8 cellular contexts compared by ENCODE assay signal in genomic region chr16:58127033-58127556, GRCh38. TPM values are rescaled to one million over a fixed set of nuclear protein-coding genes. Genes with fewer than 3 reads are reported as not detected.
DNase-seq lines count a peak whose midpoint lies in the region; ATAC-seq and TF ChIP-seq lines count a peak whose summit lies in the region.

No MANE protein-coding gene starts in this region.

- CTCF ChIA-PET in activated CD4-positive, alpha-beta T cell treated with anti-CD3 and anti-CD28 coated beads for 36 hours (lab: Charles Lee): interaction anchor here (0.6 to 2.7 kb wide), 15 partner anchors 10 to 174 kb away, joined by 3 to 16 read pairs (median 3); no protein-coding TSS in a partner anchor
- CTCF ChIA-PET in activated naive CD4-positive, alpha-beta T cell treated with anti-CD3 and anti-CD28 coated beads, Interleukin-2, amount 10 ng/mL, durations not matched to agents 7 days and 5 days (lab: Charles Lee): interaction anchor here (1.0 to 4.4 kb wide), 7 partner anchors 8 to 228 kb away, joined by 3 to 30 read pairs (median 8); no protein-coding TSS in a partner anchor

- H3K4me1 Mint-ChIP-seq in activated CD4-positive, alpha-beta T cell treated with anti-CD3 and anti-CD28 coated beads for 36 hours: peaks cover 50% of the 10 kb centered on the region
- peaks cover 53% of the 10 kb centered on the region for H3K4me1 Mint-ChIP-seq in activated naive CD4-positive, alpha-beta T cell treated with anti-CD3 and anti-CD28 coated beads, Interleukin-2, amount 10 ng/mL, durations not matched to agents 7 days and 5 days

- peak; percentile 38 for DNase-seq in activated CD4-positive, alpha-beta T cell treated with anti-CD3 and anti-CD28 coated beads for 36 hours
- no peak for DNase-seq in activated CD4-positive, alpha-beta T cell treated with anti-CD3 and anti-CD28 coated beads, Interleukin-2, amount 50 U/mL, for 4 hours
- peak; percentile 50 for DNase-seq in activated naive CD4-positive, alpha-beta T cell treated with anti-CD3 and anti-CD28 coated beads, Interleukin-2, amount 10 ng/mL, durations not matched to agents 7 days and 5 days
- no peak for DNase-seq in spleen
- no peak for DNase-seq in T-helper 9 cell
- no peak for DNase-seq in GM19240 (ENCODE audit: insufficient read length, low spot score)

- H4K20me1 ChIP-seq in Loucy (ENCODE audit: insufficient read depth, low read length, poor library complexity, severe bottlenecking): peaks cover 58% of the 10 kb centered on the region

- H3K27ac Mint-ChIP-seq in activated CD4-positive, alpha-beta T cell treated with anti-CD3 and anti-CD28 coated beads for 36 hours: peak overlapping the region; percentile 47
- peak overlapping the region; percentile 25 for H3K27ac Mint-ChIP-seq in activated naive CD4-positive, alpha-beta T cell treated with anti-CD3 and anti-CD28 coated beads, Interleukin-2, amount 10 ng/mL, durations not matched to agents 7 days and 5 days

- peak overlapping the region; percentile 75 for H3K4me3 Mint-ChIP-seq in activated CD4-positive, alpha-beta T cell treated with anti-CD3 and anti-CD28 coated beads for 36 hours
- peak overlapping the region; percentile 78 for H3K4me3 Mint-ChIP-seq in activated naive CD4-positive, alpha-beta T cell treated with anti-CD3 and anti-CD28 coated beads, Interleukin-2, amount 10 ng/mL, durations not matched to agents 7 days and 5 days

- 20 to 34% (median 33%) methylated on average over 7 of the region's 7 CpGs for WGBS in spleen, 5 donors

- H3K4me2 ChIP-seq in Loucy (ENCODE audit: low read depth, low read length, poor library complexity, severe bottlenecking): peak overlapping the region; percentile 99

- peaks cover 64% of the 10 kb centered on the region for H3K79me2 ChIP-seq in Loucy (ENCODE audit: insufficient read depth, low read length)

- H3K27me3 ChIP-seq in Loucy (ENCODE audit: insufficient read depth, low read length, poor library complexity, severe bottlenecking) (no peaks in the 10 kb centered on the region), iPS-15b (ENCODE audit: control insufficient read depth, insufficient read depth, low read length) (no peaks in the 10 kb centered on the region), spleen (replicated peaks in 1 of 7) (no peaks in the 10 kb centered on the region)

- no peak for ATAC-seq in activated CD4-positive, alpha-beta T cell treated with anti-CD3 and anti-CD28 coated beads for 36 hours

- no peaks in the 10 kb centered on the region for H3K9me3 Mint-ChIP-seq in activated CD4-positive, alpha-beta T cell treated with anti-CD3 and anti-CD28 coated beads for 36 hours (ENCODE audit: low read depth)
- H3K9me3 Mint-ChIP-seq in activated naive CD4-positive, alpha-beta T cell treated with anti-CD3 and anti-CD28 coated beads, Interleukin-2, amount 10 ng/mL, durations not matched to agents 7 days and 5 days: no peaks in the 10 kb centered on the region

- POLR2A ChIA-PET in activated CD4-positive, alpha-beta T cell treated with anti-CD3 and anti-CD28 coated beads for 36 hours (lab: Charles Lee): interaction anchor here (0.5 kb wide), 1 partner anchor 51 kb away, joined by 6 read pairs; no protein-coding TSS in a partner anchor

- H3K4me3 ChIP-seq in Loucy (ENCODE audit: low read length, poor library complexity, severe bottlenecking) (peak overlapping the region; percentile 98), iPS-15b (ENCODE audit: low read depth, low read length) (peak overlapping the region; percentile 84), spleen (peak overlapping the region in 5 of 8 donors; percentile 89 to 94 (median 91))

- H3K27ac ChIP-seq in spleen: peak overlapping the region in 5 of 8 donors; percentile 40 to 92 (median 91)

- no peaks in the 10 kb centered on the region for H3K27me3 Mint-ChIP-seq in activated CD4-positive, alpha-beta T cell treated with anti-CD3 and anti-CD28 coated beads for 36 hours
- H3K27me3 Mint-ChIP-seq in activated naive CD4-positive, alpha-beta T cell treated with anti-CD3 and anti-CD28 coated beads, Interleukin-2, amount 10 ng/mL, durations not matched to agents 7 days and 5 days: no peaks in the 10 kb centered on the region

- H3K9me3 ChIP-seq in Loucy (ENCODE audit: insufficient read depth, low read depth, low read length) (no peaks in the 10 kb centered on the region), iPS-15b (ENCODE audit: control insufficient read depth, insufficient read depth, low read length) (no peaks in the 10 kb centered on the region), spleen (no peaks in the 10 kb centered on the region)

- H2AFZ ChIP-seq in Loucy (ENCODE audit: low read length): no peak overlapping the region

- TF ChIP-seq CTCF in Loucy (conservative IDR thresholded peaks at IDR 0.05; ENCODE audit: low read length) (peak; percentile 70), spleen (IDR thresholded peaks at IDR 0.05 in 8 of 11, conservative IDR thresholded peaks at IDR 0.05 in 3 of 11) (peak in 9 of 11 experiments; percentile 17 to 48 (median 31))

- peak overlapping the region; percentile 91 for H3K9ac ChIP-seq in Loucy (ENCODE audit: low read depth, low read length, poor library complexity, severe bottlenecking)
- no peak overlapping the region for H3K9ac ChIP-seq in iPS-15b (ENCODE audit: low read depth, low read length)

- no peak for TF ChIP-seq POLR2A in spleen (IDR thresholded peaks at IDR 0.05)

- H3F3A ChIP-seq in Loucy (ENCODE audit: low read depth): 0 out of 2 replicates have a peak, but pooled peaks cover 3% of the 10 kb centered on the region

- H3K4me1 ChIP-seq in Loucy (ENCODE audit: insufficient read depth, low read length, poor library complexity, severe bottlenecking): peaks cover 42% of the 10 kb centered on the region
- H3K4me1 ChIP-seq in iPS-15b (ENCODE audit: control insufficient read depth, insufficient read depth, low read length): peaks cover 8% of the 10 kb centered on the region
- H3K4me1 ChIP-seq in spleen: peaks cover 30 to 76% (median 61%) of the 10 kb centered on the region in 6 donors

- intact Hi-C loops in activated CD4-positive, alpha-beta T cell treated with anti-CD3 and anti-CD28 coated beads for 36 hours (cut with DNase I, micrococcal nuclease): loop anchor here (5.0 kb wide), 4 partner anchors 230 to 1195 kb away; partner anchors contain the start of genes CIAPIN1 (in 1 of the 2), COQ9 (in 1 of the 2) and HERPUD1 (in 1 of the 2)
- intact Hi-C loops in spleen (cut with DNase I; ENCODE audit: low total_unique reads): loop anchor here (10.0 kb wide), 1 partner anchor 68 kb away; the partner anchor contains the start of gene CSNK2A2

- H3K9me2 ChIP-seq in Loucy (replicated peaks; ENCODE audit: low read depth, low read length): no peaks in the 10 kb centered on the region

- no peaks in the 10 kb centered on the region for H3K36me3 Mint-ChIP-seq in activated CD4-positive, alpha-beta T cell treated with anti-CD3 and anti-CD28 coated beads for 36 hours (ENCODE audit: low read depth)
- peaks cover 11% of the 10 kb centered on the region for H3K36me3 Mint-ChIP-seq in activated naive CD4-positive, alpha-beta T cell treated with anti-CD3 and anti-CD28 coated beads, Interleukin-2, amount 10 ng/mL, durations not matched to agents 7 days and 5 days

- H3K36me3 ChIP-seq in Loucy (ENCODE audit: insufficient read depth, low read length) (no peaks in the 10 kb centered on the region), iPS-15b (ENCODE audit: control insufficient read depth, insufficient read depth, low read length) (no peaks in the 10 kb centered on the region), spleen (no peaks in the 10 kb centered on the region)

RNA-seq across cellular contexts. Expression of gene CFAP20, which starts 2.1 kb away (rescaled TPM):
- total RNA-seq in activated CD4-positive, alpha-beta T cell treated with anti-CD3 and anti-CD28 coated beads for 36 hours: 10 to 100 TPM; 45.9 to 48.7 TPM
- 10 to 100 TPM; 21.7 to 51.3 (median 25.3) TPM for total RNA-seq in spleen
- polyA plus RNA-seq in spleen: 10 to 100 TPM; 12.0 to 27.5 (median 21.5) TPM

Comparison
In these comparisons a context has a peak if more than half of its experiments do, and no peak if none do; other contexts are left out.
1. DNase-seq: peak in activated CD4-positive, alpha-beta T cell treated with anti-CD3 and anti-CD28 coated beads for 36 hours (single experiment) and activated naive CD4-positive, alpha-beta T cell treated with anti-CD3 and anti-CD28 coated beads, Interleukin-2, amount 10 ng/mL, durations not matched to agents 7 days and 5 days (single experiment); none in activated CD4-positive, alpha-beta T cell treated with anti-CD3 and anti-CD28 coated beads, Interleukin-2, amount 50 U/mL, for 4 hours (0 of 2), spleen (single experiment), T-helper 9 cell (single experiment) and GM19240 (single experiment).
2. Peak in every context shown above with its lines, with median percentiles within 50 percentile points of each other: H3K4me3 ChIP-seq.